In the genomic region with DNA sequence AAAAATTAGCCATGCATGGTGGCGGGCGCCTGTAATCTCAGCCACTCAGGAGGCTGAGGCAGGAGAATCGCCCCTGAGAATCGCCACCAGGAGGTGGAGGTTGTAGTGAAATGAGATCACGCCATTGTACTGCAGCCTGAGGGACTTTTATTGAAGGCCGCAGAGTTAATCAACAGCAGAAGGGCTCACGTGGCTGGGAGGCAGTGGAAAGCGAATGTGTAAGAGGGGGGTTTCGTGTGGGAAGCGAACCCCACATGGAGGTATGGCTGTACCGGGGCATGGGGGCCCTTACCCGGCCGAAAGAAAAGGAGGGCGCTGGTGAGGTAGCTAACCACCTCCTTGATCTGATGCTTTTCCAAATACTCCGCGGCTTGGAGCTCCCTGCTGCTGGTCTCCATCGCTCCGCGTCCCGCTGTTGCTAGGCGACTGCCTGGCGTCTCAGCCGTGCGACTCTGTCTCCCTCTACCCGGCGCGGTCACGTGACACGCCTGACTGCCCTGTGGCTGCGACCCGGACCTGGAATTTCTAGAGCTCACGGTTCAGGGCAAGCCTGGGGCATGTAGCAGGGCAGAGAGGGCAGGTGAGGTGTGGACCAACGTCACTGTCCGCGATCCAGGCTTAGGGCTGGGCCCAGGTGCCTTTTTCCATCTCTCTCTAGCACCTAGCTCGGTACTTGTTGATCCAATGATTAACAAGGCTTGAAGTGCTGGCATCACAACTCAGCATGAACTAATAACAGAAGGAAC, we compare ENCODE assay signal across 8 cellular contexts. TPM values are rescaled to one million over a fixed set of nuclear protein-coding genes. Genes with fewer than 3 reads are reported as not detected.
DNase-seq lines count a peak whose midpoint lies in the region; ATAC-seq and TF ChIP-seq lines count a peak whose summit lies in the region.

A gene with protein sequence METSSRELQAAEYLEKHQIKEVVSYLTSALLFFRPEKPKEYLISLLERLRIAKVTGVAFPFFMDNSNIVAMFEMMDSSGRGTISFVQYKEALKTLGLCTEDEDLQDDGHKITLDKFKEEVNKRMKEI (minus strand): TSS at position 428 of the 746 bp plus-strand sequence. CDS start 30 bp downstream, at position 398.

- no peaks in the 10 kb centered on the region for H3K9me3 ChIP-seq in neuron (ENCODE audit: low read length)
- H3K9me3 ChIP-seq in tibial nerve = no peaks in the 10 kb centered on the region

- TF ChIP-seq EP300 in tibial nerve (IDR thresholded peaks at IDR 0.05) = no peak

- ATAC-seq in HG02943 (IDR thresholded peaks at IDR 0.05; ENCODE audit: low read depth, unreplicated experiment) = peak; percentile 72

- no peaks in the 10 kb centered on the region for H3K27me3 ChIP-seq in neuron (ENCODE audit: insufficient read depth, low read length)
- peaks cover 0 to 12% of the 10 kb centered on the region in 2 donors for H3K27me3 ChIP-seq in tibial nerve

- no peak within 1 kb of the TSS for H3K27ac ChIP-seq in tibial nerve

- H2AFZ ChIP-seq in neuron (ENCODE audit: low read depth, low read length) = peak within 1 kb of the TSS; percentile 43

- no peak for TF ChIP-seq POLR2A in tibial nerve (IDR thresholded peaks at IDR 0.05)

- 12 to 15% methylated on average over 20 to 36 of the region's 36 CpGs for WGBS in tibial nerve, 2 donors

- H3K4me3 ChIP-seq in neuron (ENCODE audit: low read length) = peak within 1 kb of the TSS; percentile 84
- H3K4me3 ChIP-seq in tibial nerve = peak within 1 kb of the TSS in 3 of 4 donors; percentile 28 to 31 (median 30)

- H3K4me1 ChIP-seq in neuron (ENCODE audit: insufficient read depth, low read length) (no peaks in the 10 kb centered on the region), tibial nerve (peaks cover 0 to 8% (median 5%) of the 10 kb centered on the region in 4 donors)

- TF ChIP-seq CTCF in tibial nerve (IDR thresholded peaks at IDR 0.05) = no peak

- peak; percentile 64 to 84 for DNase-seq in NCI-H2081 (lab: John Stamatoyannopoulos, UW)
- no peak for DNase-seq in NCI-H2081 treated with DMSO at 0.1 percent for 48 hours (lab: John Stamatoyannopoulos, UW)
- peak; percentile 34 for DNase-seq in NCI-H510A treated with DMSO at 0.1 percent for 48 hours (lab: John Stamatoyannopoulos, UW)
- DNase-seq in activated gamma-delta T cell (lab: John Stamatoyannopoulos, UW) = peak; percentile 14
- DNase-seq in globus pallidus (ENCODE audit: low spot score) = peak; percentile 63
- DNase-seq in tibial nerve (ENCODE audit: low spot score in 2 of 2) = no peak

- H3K36me3 ChIP-seq in neuron (ENCODE audit: insufficient read depth, low read length) (no peaks in the 10 kb centered on the region), tibial nerve (no peaks in the 10 kb centered on the region)

RNA-seq across cellular contexts. Expression of the gene that starts here (rescaled TPM):
- total RNA-seq in tibial nerve = not detected

Comparison
In these comparisons a context has a peak if more than half of its experiments do, and no peak if none do; other contexts are left out.
1. DNase-seq: peak in NCI-H2081 (2 of 2), NCI-H510A treated with DMSO at 0.1 percent for 48 hours (single experiment), activated gamma-delta T cell (single experiment) and globus pallidus (single experiment); none in NCI-H2081 treated with DMSO at 0.1 percent for 48 hours (single experiment) and tibial nerve (0 of 2).